1 cellular context compared by ENCODE assay signal in the genomic region with DNA sequence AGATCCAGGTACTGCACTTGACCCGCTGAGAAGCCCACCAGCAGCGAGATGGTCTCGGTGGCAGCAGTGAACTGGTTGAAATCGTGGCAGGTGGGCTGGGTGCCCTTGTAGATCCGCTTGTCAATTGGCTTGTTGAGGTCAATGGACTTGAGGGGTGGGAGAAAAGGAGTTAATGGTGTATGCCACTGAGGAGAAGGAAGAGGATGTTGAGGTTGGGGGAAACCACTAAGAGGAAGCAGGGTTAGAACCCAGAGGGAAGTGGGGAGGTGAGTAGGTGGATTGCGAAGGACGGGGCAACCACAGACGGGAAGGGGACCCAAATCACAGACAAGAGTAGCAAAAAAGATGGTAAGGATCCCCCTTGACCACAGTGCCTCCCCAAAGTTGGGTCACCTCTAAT.
A peak's percentile ranks its signal among the peaks of the same experiment; 100 is the strongest.
TF ChIP-seq lines count a peak whose summit lies in the region.

No MANE protein-coding gene starts in this region.

TF ChIP-seq in K562, 482 proteins besides CTCF, POLR2A, EP300 and RAD21:
- TF ChIP-seq LARP7 (IDR thresholded peaks at IDR 0.05) (no peak), HMGN3 (IDR thresholded peaks at IDR 0.05; ENCODE audit: borderline replicate concordance, extremely low read depth, insufficient read length, low read depth, low read length) (no peak), ETV6 (IDR thresholded peaks at IDR 0.05; ENCODE audit: borderline replicate concordance in 1 of 2, low read depth in 2 of 2, low read length in 1 of 2) (peak in 1 of 2 experiments; percentile 66; a peak in 1 of 4 replicates), ETV6 (CRISPR knock-in tag; IDR thresholded peaks at IDR 0.05; ENCODE audit: borderline replicate concordance) (no peak), MEF2D (tag; conservative IDR thresholded peaks at IDR 0.05; ENCODE audit: low read depth) (no peak), POLR2AphosphoS2 (IDR thresholded peaks at IDR 0.05; ENCODE audit: low read length) (no peak), NFYB (IDR thresholded peaks at IDR 0.05; ENCODE audit: extremely low read depth, insufficient read length) (no peak), RBFOX2 (IDR thresholded peaks at IDR 0.05; ENCODE audit: low read depth, low read length) (0 out of 2 replicates have a peak, but pooled peaks have one; percentile 22), GATA2 (CRISPR knock-in tag; IDR thresholded peaks at IDR 0.05) (no peak), SPI1 (IDR thresholded peaks at IDR 0.05; ENCODE audit: borderline replicate concordance, low read depth, low read length) (0 out of 2 replicates have a peak, but pooled peaks have one; percentile 10)
- TF ChIP-seq, protein P1, sequence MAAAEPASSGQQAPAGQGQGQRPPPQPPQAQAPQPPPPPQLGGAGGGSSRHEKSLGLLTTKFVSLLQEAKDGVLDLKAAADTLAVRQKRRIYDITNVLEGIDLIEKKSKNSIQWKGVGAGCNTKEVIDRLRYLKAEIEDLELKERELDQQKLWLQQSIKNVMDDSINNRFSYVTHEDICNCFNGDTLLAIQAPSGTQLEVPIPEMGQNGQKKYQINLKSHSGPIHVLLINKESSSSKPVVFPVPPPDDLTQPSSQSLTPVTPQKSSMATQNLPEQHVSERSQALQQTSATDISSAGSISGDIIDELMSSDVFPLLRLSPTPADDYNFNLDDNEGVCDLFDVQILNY (CRISPR knock-in tag; IDR thresholded peaks at IDR 0.05): no peak
- TF ChIP-seq, protein P2, sequence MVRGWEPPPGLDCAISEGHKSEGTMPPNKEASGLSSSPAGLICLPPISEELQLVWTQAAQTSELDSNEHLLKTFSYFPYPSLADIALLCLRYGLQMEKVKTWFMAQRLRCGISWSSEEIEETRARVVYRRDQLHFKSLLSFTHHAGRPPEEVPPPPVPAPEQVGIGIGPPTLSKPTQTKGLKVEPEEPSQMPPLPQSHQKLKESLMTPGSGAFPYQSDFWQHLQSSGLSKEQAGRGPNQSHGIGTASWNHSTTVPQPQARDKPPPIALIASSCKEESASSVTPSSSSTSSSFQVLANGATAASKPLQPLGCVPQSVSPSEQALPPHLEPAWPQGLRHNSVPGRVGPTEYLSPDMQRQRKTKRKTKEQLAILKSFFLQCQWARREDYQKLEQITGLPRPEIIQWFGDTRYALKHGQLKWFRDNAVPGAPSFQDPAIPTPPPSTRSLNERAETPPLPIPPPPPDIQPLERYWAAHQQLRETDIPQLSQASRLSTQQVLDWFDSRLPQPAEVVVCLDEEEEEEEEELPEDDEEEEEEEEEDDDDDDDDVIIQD (CRISPR knock-in tag; IDR thresholded peaks at IDR 0.05): no peak
- TF ChIP-seq, protein P3, sequence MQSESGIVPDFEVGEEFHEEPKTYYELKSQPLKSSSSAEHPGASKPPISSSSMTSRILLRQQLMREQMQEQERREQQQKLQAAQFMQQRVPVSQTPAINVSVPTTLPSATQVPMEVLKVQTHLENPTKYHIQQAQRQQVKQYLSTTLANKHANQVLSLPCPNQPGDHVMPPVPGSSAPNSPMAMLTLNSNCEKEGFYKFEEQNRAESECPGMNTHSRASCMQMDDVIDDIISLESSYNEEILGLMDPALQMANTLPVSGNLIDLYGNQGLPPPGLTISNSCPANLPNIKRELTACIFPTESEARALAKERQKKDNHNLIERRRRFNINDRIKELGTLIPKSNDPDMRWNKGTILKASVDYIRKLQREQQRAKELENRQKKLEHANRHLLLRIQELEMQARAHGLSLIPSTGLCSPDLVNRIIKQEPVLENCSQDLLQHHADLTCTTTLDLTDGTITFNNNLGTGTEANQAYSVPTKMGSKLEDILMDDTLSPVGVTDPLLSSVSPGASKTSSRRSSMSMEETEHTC (IDR thresholded peaks at IDR 0.05): no peak
